In genomic region chr19:34482380-34483250, GRCh38 we compare ENCODE assay signal across 8 cellular contexts. TPM values are rescaled to one million over a fixed set of nuclear protein-coding genes. Genes with fewer than 3 reads are reported as not detected.
DNase-seq lines count a peak whose midpoint lies in the region; ATAC-seq lines count a peak whose summit lies in the region.
"Had no signal": no experiment of that assay in that cellular context is flagged by ENCODE, and none has a peak within 500 bp of the region (broad histone marks: within the 10 kb centered on the region; RNA-seq: fewer than 3 reads in every experiment).

No MANE protein-coding gene starts in this region.

- H3K36me3 ChIP-seq in HUES64 (ENCODE audit: insufficient read depth, low read length) (no peaks in the 10 kb centered on the region), Karpas-422 (ENCODE audit: insufficient read depth, low read length) (no peaks in the 10 kb centered on the region)

- H3K9ac ChIP-seq in HUES64 (ENCODE audit: low read depth, low read length): peak overlapping the region; percentile 87
- no peak overlapping the region for H3K9ac ChIP-seq in Karpas-422 (ENCODE audit: low read length)

- no peak overlapping the region for H2AFZ ChIP-seq in Karpas-422 (ENCODE audit: low read length)

- H3K4me3 ChIP-seq in HUES64 (ENCODE audit: low read length) (peak overlapping the region; percentile 81), Karpas-422 (ENCODE audit: low read length) (no peak overlapping the region)

- peaks cover 57 to 64% of the 10 kb centered on the region in 2 donors for H3K27me3 Mint-ChIP-seq in stimulated activated naive B cell treated with anti-CD40 and anti-IgM and Interleukin-4, amounts not matched to agents 10 μg/mL and 1 μg/mL and 100 μg/mL, for 72 hours

- no peaks in the 10 kb centered on the region for H3K36me3 Mint-ChIP-seq in stimulated activated naive B cell treated with anti-CD40 and anti-IgM and Interleukin-4, amounts not matched to agents 10 μg/mL and 1 μg/mL and 100 μg/mL, for 72 hours

- H3K27ac ChIP-seq in HUES64 (ENCODE audit: low read depth, low read length) (no peak overlapping the region; the same call in 1 of the 2 replicates), Karpas-422 (ENCODE audit: low read length) (no peak overlapping the region)

- no peak overlapping the region for H3K27ac Mint-ChIP-seq in stimulated activated naive B cell treated with anti-CD40 and anti-IgM and Interleukin-4, amounts not matched to agents 10 μg/mL and 1 μg/mL and 100 μg/mL, for 72 hours

- H3K9me3 ChIP-seq in HUES64 (ENCODE audit: insufficient read depth, low read depth, low read length) (no peaks in the 10 kb centered on the region), Karpas-422 (ENCODE audit: low read length) (no peaks in the 10 kb centered on the region)

- ATAC-seq in stimulated activated naive B cell treated with anti-CD40 and anti-IgM and Interleukin-4, amounts not matched to agents 10 μg/mL and 1 μg/mL and 100 μg/mL, for 72 hours (replicated peaks): peak; percentile 39 to 53
- no peak for ATAC-seq in HG02938 (IDR thresholded peaks at IDR 0.05; ENCODE audit: unreplicated experiment)

- peaks cover 6 to 11% of the 10 kb centered on the region in 2 donors for H3K4me1 Mint-ChIP-seq in stimulated activated naive B cell treated with anti-CD40 and anti-IgM and Interleukin-4, amounts not matched to agents 10 μg/mL and 1 μg/mL and 100 μg/mL, for 72 hours

- peaks cover 10% of the 10 kb centered on the region; the same call in 1 of the 2 replicates for H3K4me1 ChIP-seq in HUES64 (ENCODE audit: insufficient read depth, low read length)
- no peaks in the 10 kb centered on the region for H3K4me1 ChIP-seq in Karpas-422 (ENCODE audit: low read length)

- H3K9me2 ChIP-seq in Karpas-422 (replicated peaks; ENCODE audit: insufficient read depth, low read length): no peaks in the 10 kb centered on the region

- DNase-seq in astrocyte of the hippocampus (ENCODE audit: low read depth, low spot score) (peak; percentile 76), iris pigment epithelial cell (ENCODE audit: low read depth) (peak; percentile 62), Karpas-422 (no peak)
- DNase-seq in stimulated activated naive B cell treated with anti-CD40 and anti-IgM and Interleukin-4, amounts not matched to agents 10 μg/mL and 1 μg/mL and 100 μg/mL, for 72 hours: no peak
- DNase-seq in activated effector memory CD4-positive, alpha-beta T cell treated with Interleukin-2 at 50 U/mL for 16 hours: no peak
- DNase-seq: NCI-H510A had no signal

- 2% methylated on average over 72 of the region's 72 CpGs for WGBS in HUES64

- H3K4me2 ChIP-seq in Karpas-422 (ENCODE audit: low read depth, low read length, poor library complexity, severe bottlenecking): no peak overlapping the region

- H3K9me3 Mint-ChIP-seq in stimulated activated naive B cell treated with anti-CD40 and anti-IgM and Interleukin-4, amounts not matched to agents 10 μg/mL and 1 μg/mL and 100 μg/mL, for 72 hours: no peaks in the 10 kb centered on the region

- H3K79me2 ChIP-seq in Karpas-422 (ENCODE audit: low read length): no peaks in the 10 kb centered on the region

- H4K20me1 ChIP-seq in Karpas-422 (ENCODE audit: insufficient read depth, low read depth, low read length): no peaks in the 10 kb centered on the region

- H3K4me3 Mint-ChIP-seq in stimulated activated naive B cell treated with anti-CD40 and anti-IgM and Interleukin-4, amounts not matched to agents 10 μg/mL and 1 μg/mL and 100 μg/mL, for 72 hours: peak overlapping the region; percentile 72 to 76

- H3K27me3 ChIP-seq in HUES64 (ENCODE audit: insufficient read depth, low read length) (peaks cover 26% of the 10 kb centered on the region), Karpas-422 (ENCODE audit: low read length) (no peaks in the 10 kb centered on the region)

RNA-seq across cellular contexts. Expression of gene WTIP, which starts 1.1 kb away (rescaled TPM):
- polyA plus RNA-seq in HUES64 (2013, experiment 1 of 2): 11.6 TPM
- 10.6 TPM for polyA plus RNA-seq in HUES64 (2013, experiment 2 of 2)
- 0.72 and 1.1 TPM in 2 replicates for total RNA-seq in Karpas-422 (2014; rRNA removed; shearing (Covaris generic); ENCODE audit: low replicate concordance)

RNA-seq across cellular contexts. Expression of gene UBA2, which starts 54.4 kb away (rescaled TPM):
- 218 TPM for polyA plus RNA-seq in HUES64 (2013, experiment 1 of 2)
- polyA plus RNA-seq in HUES64 (2013, experiment 2 of 2): 230 TPM
- total RNA-seq in Karpas-422 (2014; rRNA removed; shearing (Covaris generic); ENCODE audit: low replicate concordance): 190 and 313 TPM in 2 replicates

Comparison
In these comparisons a context has a peak if more than half of its experiments do, and no peak if none do; other contexts are left out.
1. DNase-seq: peak in astrocyte of the hippocampus (single experiment) and iris pigment epithelial cell (single experiment); none in stimulated activated naive B cell treated with anti-CD40 and anti-IgM and Interleukin-4, amounts not matched to agents 10 μg/mL and 1 μg/mL and 100 μg/mL, for 72 hours (single experiment), Karpas-422 (single experiment) and activated effector memory CD4-positive, alpha-beta T cell treated with Interleukin-2 at 50 U/mL for 16 hours (single experiment).